16 cellular contexts compared by ENCODE assay signal in genomic region chr6:39925191-39925930, GRCh38. TPM values are rescaled to one million over a fixed set of nuclear protein-coding genes. Genes with fewer than 3 reads are reported as not detected.
DNase-seq lines count a peak whose midpoint lies in the region; ATAC-seq and TF ChIP-seq lines count a peak whose summit lies in the region.
"Had no signal": no experiment of that assay in that cellular context is flagged by ENCODE, and none has a peak within 500 bp of the region (broad histone marks: within the 10 kb centered on the region; RNA-seq: fewer than 3 reads in every experiment).

No MANE protein-coding gene starts in this region.

- CTCF ChIA-PET in activated naive CD4-positive, alpha-beta T cell treated with anti-CD3 and anti-CD28 coated beads, Interleukin-2, amount 10 ng/mL, durations not matched to agents 7 days and 5 days (lab: Charles Lee) = no interaction called here

- no peak overlapping the region for H3K4me3 Mint-ChIP-seq in activated naive CD4-positive, alpha-beta T cell treated with anti-CD3 and anti-CD28 coated beads, Interleukin-2, amount 10 ng/mL, durations not matched to agents 7 days and 5 days
- H3K4me3 Mint-ChIP-seq: CD4-positive, alpha-beta T cell had no signal

- no peak overlapping the region for H3K4me3 ChIP-seq in left ventricle myocardium inferior
- no peak overlapping the region for H3K4me3 ChIP-seq in right atrium auricular region
- no peak overlapping the region for H3K4me3 ChIP-seq in coronary artery
- H3K4me3 ChIP-seq in gastrocnemius medialis = no peak overlapping the region
- H3K4me3 ChIP-seq: BLaER1 treated with 17β-estradiol and CSF1 and Interleukin-3, amounts not matched to agents 10 nM and 100 nM; GM12878; GM23338 had no signal

- no peak for TF ChIP-seq POLR2A in gastrocnemius medialis (IDR thresholded peaks at IDR 0.05)

- no peaks in the 10 kb centered on the region for H3K4me1 Mint-ChIP-seq in activated naive CD4-positive, alpha-beta T cell treated with anti-CD3 and anti-CD28 coated beads, Interleukin-2, amount 10 ng/mL, durations not matched to agents 7 days and 5 days

- peak overlapping the region; percentile 16 for H3K27ac ChIP-seq in left ventricle myocardium inferior (replicated peaks)
- H3K27ac ChIP-seq in right atrium auricular region = no peak overlapping the region
- H3K27ac ChIP-seq in coronary artery = no peak overlapping the region
- H3K27ac ChIP-seq in gastrocnemius medialis = peak overlapping the region in 3 of 4 donors; percentile 63 to 99 (median 95)
- H3K27ac ChIP-seq: BLaER1 treated with 17β-estradiol and CSF1 and Interleukin-3, amounts not matched to agents 10 nM and 100 nM; HL-60 had no signal

- H3K4me1 ChIP-seq in left ventricle myocardium inferior (peaks cover 70% of the 10 kb centered on the region), right atrium auricular region (peaks cover 0 to 20% of the 10 kb centered on the region in 2 donors), gastrocnemius medialis (peaks cover 64 to 75% of the 10 kb centered on the region in 2 donors)

- H3K9me3 Mint-ChIP-seq in activated naive CD4-positive, alpha-beta T cell treated with anti-CD3 and anti-CD28 coated beads, Interleukin-2, amount 10 ng/mL, durations not matched to agents 7 days and 5 days = peaks cover 5% of the 10 kb centered on the region
- H3K9me3 Mint-ChIP-seq: CD4-positive, alpha-beta T cell had no signal

- H3K27me3 ChIP-seq in left ventricle myocardium inferior (ENCODE audit: low read depth) = no peaks in the 10 kb centered on the region
- no peaks in the 10 kb centered on the region for H3K27me3 ChIP-seq in right atrium auricular region
- H3K27me3 ChIP-seq in gastrocnemius medialis = no peaks in the 10 kb centered on the region
- H3K27me3 ChIP-seq: BLaER1 treated with 17β-estradiol and CSF1 and Interleukin-3, amounts not matched to agents 10 nM and 100 nM had no signal

- no peak for ATAC-seq in gastrocnemius medialis
- ATAC-seq: GM12878, GM23338 had no signal

- DNase-seq in left ventricle myocardium inferior (no peak), right atrium auricular region (ENCODE audit: low spot score) (no peak), coronary artery (ENCODE audit: low spot score) (peak; percentile 69), gastrocnemius medialis (no peak), NCI-H1436 treated with DMSO at 0.1 percent for 48 hours (lab: John Stamatoyannopoulos, UW) (no peak)
- DNase-seq in activated naive CD4-positive, alpha-beta T cell treated with anti-CD3 and anti-CD28 coated beads, Interleukin-2, amount 10 ng/mL, durations not matched to agents 7 days and 5 days = no peak
- DNase-seq in activated CD4-positive, alpha-beta T cell treated with anti-CD3 and anti-CD28 coated beads for 48 hours = no peak
- DNase-seq: 8988T; CD4-positive, alpha-beta T cell; DMS79; H7; IMR-90 had no signal

- intact Hi-C loops in left ventricle myocardium inferior (cut with micrococcal nuclease) = no loop called here
- intact Hi-C loops in gastrocnemius medialis (cut with DNase I; ENCODE audit: low total_unique reads) = no loop called here

- no peaks in the 10 kb centered on the region for H3K9me3 ChIP-seq in left ventricle myocardium inferior (replicated peaks)
- no peaks in the 10 kb centered on the region for H3K9me3 ChIP-seq in right atrium auricular region
- H3K9me3 ChIP-seq in gastrocnemius medialis = no peaks in the 10 kb centered on the region
- H3K9me3 ChIP-seq: BLaER1 treated with 17β-estradiol and CSF1 and Interleukin-3, amounts not matched to agents 10 nM and 100 nM had no signal

- H3K27me3 Mint-ChIP-seq in activated naive CD4-positive, alpha-beta T cell treated with anti-CD3 and anti-CD28 coated beads, Interleukin-2, amount 10 ng/mL, durations not matched to agents 7 days and 5 days = no peaks in the 10 kb centered on the region
- H3K27me3 Mint-ChIP-seq: CD4-positive, alpha-beta T cell had no signal

- in situ Hi-C loops in gastrocnemius medialis (cut with MboI; ENCODE audit: low sequenced_read_pairs in 4 of 4) = no loop called here

- H3K36me3 ChIP-seq in left ventricle myocardium inferior (peaks cover 59% of the 10 kb centered on the region), right atrium auricular region (peaks cover 37% of the 10 kb centered on the region), gastrocnemius medialis (peaks cover 0 to 29% of the 10 kb centered on the region in 2 donors)
- H3K36me3 ChIP-seq: BLaER1 treated with 17β-estradiol and CSF1 and Interleukin-3, amounts not matched to agents 10 nM and 100 nM had no signal

- TF ChIP-seq CTCF in left ventricle myocardium inferior (IDR thresholded peaks at IDR 0.05; ENCODE audit: borderline replicate concordance) (no peak), right atrium auricular region (IDR thresholded peaks at IDR 0.05) (no peak), coronary artery (IDR thresholded peaks at IDR 0.05) (no peak), gastrocnemius medialis (IDR thresholded peaks at IDR 0.05 in 4 of 5, conservative IDR thresholded peaks at IDR 0.05 in 1 of 5) (no peak)

- no peaks in the 10 kb centered on the region for H3K36me3 Mint-ChIP-seq in activated naive CD4-positive, alpha-beta T cell treated with anti-CD3 and anti-CD28 coated beads, Interleukin-2, amount 10 ng/mL, durations not matched to agents 7 days and 5 days

- H3K27ac Mint-ChIP-seq in activated naive CD4-positive, alpha-beta T cell treated with anti-CD3 and anti-CD28 coated beads, Interleukin-2, amount 10 ng/mL, durations not matched to agents 7 days and 5 days = no peak overlapping the region
- H3K27ac Mint-ChIP-seq: GM23338 had no signal

RNA-seq across cellular contexts. Expression of gene MOCS1, which starts 8.9 kb away (rescaled TPM):
- total RNA-seq in left ventricle myocardium inferior (28.6 TPM), right atrium auricular region (10 to 100 TPM; 18.7 to 28.0 TPM), gastrocnemius medialis (10 to 100 TPM; 26.4 to 61.7 (median 38.4) TPM)

Comparison
In these comparisons a context has a peak if more than half of its experiments do, and no peak if none do; other contexts are left out.
1. H3K27ac ChIP-seq: peak in left ventricle myocardium inferior (single experiment) and gastrocnemius medialis (3 of 4); none in right atrium auricular region (0 of 2) and coronary artery (0 of 2).